ENCODE assay signal across 24 cellular contexts in the genomic region with DNA sequence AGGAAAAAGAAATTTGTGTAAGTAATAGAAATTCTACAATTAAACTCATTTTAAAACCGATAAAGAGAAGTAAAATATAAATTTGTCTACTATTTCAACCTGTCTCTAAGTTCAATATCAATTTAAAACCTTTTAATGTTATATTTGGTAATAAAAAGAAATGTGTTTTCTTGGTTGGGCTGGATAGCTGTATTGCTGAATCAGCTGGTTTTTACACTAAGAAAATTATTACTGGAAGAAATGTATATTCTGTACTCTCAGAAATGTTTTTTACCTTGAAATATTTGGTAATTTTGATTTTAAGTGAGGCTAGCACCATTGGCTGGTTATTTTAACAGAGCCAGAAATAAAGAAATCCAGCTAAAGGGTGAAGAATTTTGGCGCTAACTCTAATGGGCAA.
"Had no signal": no experiment of that assay in that cellular context is flagged by ENCODE, and none has a peak within 500 bp of the region (broad histone marks: within the 10 kb centered on the region; RNA-seq: fewer than 3 reads in every experiment).

No MANE protein-coding gene starts in this region.

- DNase-seq: dermis blood vessel endothelial cell; dorsolateral prefrontal cortex; effector CD4-positive, alpha-beta T cell; effector memory CD4-positive, alpha-beta T cell; foreskin keratinocyte; head of caudate nucleus; heart right ventricle; hippocampal formation; left cardiac atrium; left lung; left ventricle myocardium superior; lower lobe of right lung; mesenchymal stem cell; mucosa of descending colon; naive B cell had no signal

- H3K4me1 Mint-ChIP-seq: naive B cell had no signal

- H3K27ac ChIP-seq: coronary artery, dorsolateral prefrontal cortex, esophagus muscularis mucosa, foreskin keratinocyte, gastroesophageal sphincter, heart right ventricle, left lung, lower lobe of right lung had no signal

- H3K4me3 Mint-ChIP-seq: mesothelial cell of epicardium, naive B cell had no signal

- H3K4me1 ChIP-seq: foreskin keratinocyte, gastroesophageal sphincter, heart right ventricle, left lung, lower lobe of right lung had no signal

- FAIRE-seq: colon, endothelial cell of umbilical vein, frontal cortex, islet of Langerhans, keratinocyte had no signal

- ATAC-seq: foreskin keratinocyte, gastroesophageal sphincter, heart right ventricle, left cardiac atrium, left lung, left ventricle myocardium superior, lower lobe of right lung, mucosa of descending colon had no signal

- H3K27me3 ChIP-seq: dorsolateral prefrontal cortex, esophagus muscularis mucosa, foreskin keratinocyte, gastroesophageal sphincter, heart right ventricle, left lung had no signal

- H3K4me3 ChIP-seq: coronary artery, dorsolateral prefrontal cortex, esophagus muscularis mucosa, gastroesophageal sphincter, heart right ventricle, left lung, lower lobe of right lung, mucosa of descending colon had no signal

- H3K36me3 ChIP-seq: esophagus muscularis mucosa, gastroesophageal sphincter, heart right ventricle, left lung, lower lobe of right lung had no signal

- H3K27me3 Mint-ChIP-seq: naive B cell had no signal

- H3K27ac Mint-ChIP-seq: mesothelial cell of epicardium, naive B cell had no signal

- H3K9me3 ChIP-seq: mucosa of descending colon had no signal
